1 cellular context compared by ENCODE assay signal in the genomic region with DNA sequence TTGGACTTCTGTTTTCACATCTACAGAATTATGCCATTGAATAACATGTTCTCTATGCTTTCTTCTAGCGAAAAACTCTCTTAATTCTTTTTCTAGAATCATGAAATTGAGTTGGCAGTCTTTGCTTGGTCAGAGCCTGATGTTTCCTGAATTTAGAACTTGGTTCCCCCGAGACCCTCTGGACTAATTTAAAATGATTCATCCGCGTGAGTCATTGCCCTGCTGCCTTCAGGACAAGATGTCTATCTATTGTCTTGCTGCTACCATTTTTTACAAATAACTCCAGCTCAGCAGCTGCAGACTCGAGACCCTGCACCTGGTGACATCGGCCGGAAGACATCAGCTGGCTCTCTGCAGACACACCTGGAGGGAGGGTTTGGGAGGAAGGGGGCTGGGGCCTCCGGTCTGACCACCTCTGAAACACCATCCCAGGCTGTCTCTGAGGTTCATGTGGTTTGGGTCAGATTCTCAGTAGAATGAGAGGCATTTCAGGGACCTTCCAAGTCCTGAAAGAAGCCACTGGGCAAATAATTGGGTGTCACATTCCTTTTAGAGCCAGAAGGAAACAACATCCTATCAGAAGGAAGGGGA.
TF ChIP-seq lines count a peak whose summit lies in the region.

No MANE protein-coding gene starts in this region.

TF ChIP-seq in GM12878, 131 proteins besides CTCF, POLR2A, EP300 and RAD21 (continued from another document):
- TF ChIP-seq POLR2AphosphoS5 (IDR thresholded peaks at IDR 0.05; ENCODE audit: low read length) (no peak), CBX5 (IDR thresholded peaks at IDR 0.05; ENCODE audit: low read depth) (no peak), RAD51 (IDR thresholded peaks at IDR 0.05) (no peak), FOXK2 (IDR thresholded peaks at IDR 0.05) (no peak), RBBP5 (conservative IDR thresholded peaks at IDR 0.05) (no peak), BMI1 (IDR thresholded peaks at IDR 0.05; ENCODE audit: borderline replicate concordance) (no peak), TAF1 (IDR thresholded peaks at IDR 0.05; ENCODE audit: borderline replicate concordance, low read depth, low read length) (no peak), RCOR1 (conservative IDR thresholded peaks at IDR 0.05; ENCODE audit: low read depth, low read length) (no peak), SREBF1 (IDR thresholded peaks at IDR 0.05; ENCODE audit: low read length) (no peak)
- TF ChIP-seq, protein P1, sequence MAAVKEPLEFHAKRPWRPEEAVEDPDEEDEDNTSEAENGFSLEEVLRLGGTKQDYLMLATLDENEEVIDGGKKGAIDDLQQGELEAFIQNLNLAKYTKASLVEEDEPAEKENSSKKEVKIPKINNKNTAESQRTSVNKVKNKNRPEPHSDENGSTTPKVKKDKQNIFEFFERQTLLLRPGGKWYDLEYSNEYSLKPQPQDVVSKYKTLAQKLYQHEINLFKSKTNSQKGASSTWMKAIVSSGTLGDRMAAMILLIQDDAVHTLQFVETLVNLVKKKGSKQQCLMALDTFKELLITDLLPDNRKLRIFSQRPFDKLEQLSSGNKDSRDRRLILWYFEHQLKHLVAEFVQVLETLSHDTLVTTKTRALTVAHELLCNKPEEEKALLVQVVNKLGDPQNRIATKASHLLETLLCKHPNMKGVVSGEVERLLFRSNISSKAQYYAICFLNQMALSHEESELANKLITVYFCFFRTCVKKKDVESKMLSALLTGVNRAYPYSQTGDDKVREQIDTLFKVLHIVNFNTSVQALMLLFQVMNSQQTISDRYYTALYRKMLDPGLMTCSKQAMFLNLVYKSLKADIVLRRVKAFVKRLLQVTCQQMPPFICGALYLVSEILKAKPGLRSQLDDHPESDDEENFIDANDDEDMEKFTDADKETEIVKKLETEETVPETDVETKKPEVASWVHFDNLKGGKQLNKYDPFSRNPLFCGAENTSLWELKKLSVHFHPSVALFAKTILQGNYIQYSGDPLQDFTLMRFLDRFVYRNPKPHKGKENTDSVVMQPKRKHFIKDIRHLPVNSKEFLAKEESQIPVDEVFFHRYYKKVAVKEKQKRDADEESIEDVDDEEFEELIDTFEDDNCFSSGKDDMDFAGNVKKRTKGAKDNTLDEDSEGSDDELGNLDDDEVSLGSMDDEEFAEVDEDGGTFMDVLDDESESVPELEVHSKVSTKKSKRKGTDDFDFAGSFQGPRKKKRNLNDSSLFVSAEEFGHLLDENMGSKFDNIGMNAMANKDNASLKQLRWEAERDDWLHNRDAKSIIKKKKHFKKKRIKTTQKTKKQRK (IDR thresholded peaks at IDR 0.05; ENCODE audit: low read depth, low read length) = no peak
- TF ChIP-seq, protein P2, sequence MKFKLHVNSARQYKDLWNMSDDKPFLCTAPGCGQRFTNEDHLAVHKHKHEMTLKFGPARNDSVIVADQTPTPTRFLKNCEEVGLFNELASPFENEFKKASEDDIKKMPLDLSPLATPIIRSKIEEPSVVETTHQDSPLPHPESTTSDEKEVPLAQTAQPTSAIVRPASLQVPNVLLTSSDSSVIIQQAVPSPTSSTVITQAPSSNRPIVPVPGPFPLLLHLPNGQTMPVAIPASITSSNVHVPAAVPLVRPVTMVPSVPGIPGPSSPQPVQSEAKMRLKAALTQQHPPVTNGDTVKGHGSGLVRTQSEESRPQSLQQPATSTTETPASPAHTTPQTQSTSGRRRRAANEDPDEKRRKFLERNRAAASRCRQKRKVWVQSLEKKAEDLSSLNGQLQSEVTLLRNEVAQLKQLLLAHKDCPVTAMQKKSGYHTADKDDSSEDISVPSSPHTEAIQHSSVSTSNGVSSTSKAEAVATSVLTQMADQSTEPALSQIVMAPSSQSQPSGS (IDR thresholded peaks at IDR 0.05; ENCODE audit: low read length) = peak; percentile 15; the same call in 1 of the 2 replicates
